16 cellular contexts compared by ENCODE assay signal in the genomic region with DNA sequence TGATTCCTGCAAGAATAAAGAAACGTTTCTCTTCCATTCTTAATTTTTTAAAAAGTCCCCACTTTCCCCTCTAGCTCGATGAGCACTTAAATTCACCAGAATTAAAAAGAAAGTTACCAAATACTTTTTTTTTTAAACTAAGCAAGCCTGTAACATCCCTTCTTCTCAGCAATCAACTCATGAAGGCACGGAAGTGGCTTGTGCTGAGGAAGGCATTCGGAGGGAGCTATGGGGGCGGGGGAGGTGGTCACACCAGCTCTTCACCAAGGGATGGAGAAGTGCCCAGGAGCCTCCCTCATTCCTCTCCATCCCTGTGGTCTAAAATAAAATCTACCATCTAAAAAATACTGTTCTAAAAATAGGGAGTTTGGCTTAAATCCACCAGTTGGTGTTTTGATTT.
DNase-seq lines count a peak whose midpoint lies in the region; ATAC-seq and TF ChIP-seq lines count a peak whose summit lies in the region.
"Had no signal": no experiment of that assay in that cellular context is flagged by ENCODE, and none has a peak within 500 bp of the region (broad histone marks: within the 10 kb centered on the region; RNA-seq: fewer than 3 reads in every experiment).

No MANE protein-coding gene starts in this region.

- peaks cover 62% of the 10 kb centered on the region for H3K4me1 Mint-ChIP-seq in osteocyte (ENCODE audit: unreplicated experiment)

- no peaks in the 10 kb centered on the region for H3K9me3 Mint-ChIP-seq in osteocyte (ENCODE audit: unreplicated experiment)
- H3K9me3 Mint-ChIP-seq: IgD-negative memory B cell had no signal

- intact Hi-C loops in body of pancreas (cut with DNase I): no loop called here

- ATAC-seq in body of pancreas: no peak

- no peaks in the 10 kb centered on the region for H3K27me3 Mint-ChIP-seq in osteocyte (ENCODE audit: unreplicated experiment)

- H3K9ac ChIP-seq in NT2/D1 (ENCODE audit: insufficient read length, low read depth): no peak overlapping the region

- H3K27ac ChIP-seq in body of pancreas: no peak overlapping the region

- peak; percentile 54 for DNase-seq in AG08395 (ENCODE audit: low spot score)
- DNase-seq in NT2/D1 (ENCODE audit: low read depth, low spot score): peak; percentile 54
- DNase-seq in fibroblast of peridontal ligament (ENCODE audit: extremely low read depth): peak; percentile 70
- no peak for DNase-seq in osteocyte (ENCODE audit: extremely low spot score, unreplicated experiment)
- DNase-seq in GF-D8 (lab: John Stamatoyannopoulos, UW): no peak
- DNase-seq in body of pancreas: no peak
- DNase-seq in NCI-H1436 treated with DMSO at 0.1 percent for 48 hours (lab: John Stamatoyannopoulos, UW): no peak
- no peak for DNase-seq in 8988T
- DNase-seq: activated CD8-positive, alpha-beta memory T cell treated with anti-CD3 and anti-CD28 coated beads for 24 hours; central memory CD4-positive, alpha-beta T cell; glutamatergic neuron; kidney glomerular epithelial cell; NCI-H1105 treated with DMSO at 0.1 percent for 48 hours; NCI-H2227 treated with DMSO at 0.1 percent for 48 hours; trophoblast cell had no signal

- H3K9me3 ChIP-seq in NT2/D1 (ENCODE audit: insufficient read depth, low read length): no peaks in the 10 kb centered on the region
- H3K9me3 ChIP-seq in body of pancreas: no peaks in the 10 kb centered on the region

- 80 to 83% methylated on average over 5 of the region's 5 CpGs for WGBS in body of pancreas, 2 donors

- TF ChIP-seq CTCF in osteocyte (IDR thresholded peaks at IDR 0.05) (no peak), body of pancreas (IDR thresholded peaks at IDR 0.05) (no peak)

- H3K27me3 ChIP-seq in NT2/D1 (ENCODE audit: insufficient read depth, insufficient read length): no peaks in the 10 kb centered on the region
- no peaks in the 10 kb centered on the region for H3K27me3 ChIP-seq in body of pancreas

- no peak for TF ChIP-seq POLR2A in body of pancreas (IDR thresholded peaks at IDR 0.05)

- no peaks in the 10 kb centered on the region for H3K36me3 Mint-ChIP-seq in osteocyte (ENCODE audit: unreplicated experiment)

- peak overlapping the region; percentile 91 for H3K27ac Mint-ChIP-seq in osteocyte (ENCODE audit: unreplicated experiment)
- H3K27ac Mint-ChIP-seq: IgD-negative memory B cell had no signal

- peak overlapping the region; percentile 8 for H3K4me3 Mint-ChIP-seq in osteocyte (ENCODE audit: unreplicated experiment)
- H3K4me3 Mint-ChIP-seq: IgD-negative memory B cell had no signal

- H3K4me1 ChIP-seq in NT2/D1 (ENCODE audit: insufficient read depth, insufficient read length) (peaks cover 6% of the 10 kb centered on the region), body of pancreas (peaks cover 51% of the 10 kb centered on the region)

- H3K4me3 ChIP-seq in NT2/D1 (ENCODE audit: insufficient read length, low read depth) (no peak overlapping the region), body of pancreas (no peak overlapping the region)

- no peaks in the 10 kb centered on the region for H3K36me3 ChIP-seq in NT2/D1 (ENCODE audit: insufficient read depth, insufficient read length, low read length)
- H3K36me3 ChIP-seq in body of pancreas (replicated peaks in 1 of 2; ENCODE audit: insufficient read depth in 1 of 2, low read depth in 2 of 2): no peaks in the 10 kb centered on the region

Comparison
In these comparisons a context has a peak if more than half of its experiments do, and no peak if none do; other contexts are left out.
1. DNase-seq: peak in AG08395 (single experiment), NT2/D1 (single experiment) and fibroblast of peridontal ligament (single experiment); none in osteocyte (single experiment), GF-D8 (single experiment), body of pancreas (0 of 4), NCI-H1436 treated with DMSO at 0.1 percent for 48 hours (single experiment) and 8988T (single experiment).